8 cellular contexts compared by ENCODE assay signal in the genomic region with DNA sequence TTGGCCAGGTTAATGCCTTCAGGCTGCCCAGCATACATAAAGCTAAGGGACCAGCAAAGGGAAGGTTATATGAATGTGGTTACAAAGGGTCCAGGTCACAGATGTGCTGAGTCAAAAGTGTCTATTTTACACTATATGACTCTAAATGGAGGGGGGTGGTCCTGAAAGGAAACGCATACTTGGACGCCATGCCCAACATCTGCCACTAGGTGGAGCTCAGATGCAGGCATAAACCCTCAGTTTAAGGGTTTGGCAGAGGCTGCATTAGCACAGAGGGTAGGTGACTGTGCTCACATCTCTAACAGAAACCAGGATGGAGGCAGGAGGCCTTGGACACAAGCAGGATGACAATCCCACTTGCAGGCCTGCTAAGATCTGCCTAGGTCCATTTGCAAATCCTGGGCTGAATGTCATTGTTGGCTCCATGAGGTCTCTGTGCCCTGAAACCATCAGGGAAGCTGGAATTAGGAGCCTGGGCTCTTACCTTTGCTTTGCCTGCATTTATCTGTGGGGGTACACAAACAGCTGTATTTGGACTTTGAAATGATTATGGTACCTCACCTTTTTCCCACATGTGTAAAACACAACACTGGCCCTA. TPM values are rescaled to one million over a fixed set of nuclear protein-coding genes. Genes with fewer than 3 reads are reported as not detected.
DNase-seq lines count a peak whose midpoint lies in the region; ATAC-seq and TF ChIP-seq lines count a peak whose summit lies in the region.

No MANE protein-coding gene starts in this region.

- peak; percentile 41 for DNase-seq in GDM1 (lab: John Stamatoyannopoulos, UW)
- DNase-seq in NCI-H2196 treated with DMSO at 0.1 percent for 48 hours (lab: John Stamatoyannopoulos, UW; ENCODE audit: unreplicated experiment), result peak; percentile 1
- peak; percentile 30 for DNase-seq in activated CD4-positive, CD25-positive, alpha-beta regulatory T cell treated with anti-CD3 and anti-CD28 coated beads, Interleukin-2, amount 50 U/mL, for 16 hours (ENCODE audit: low read depth, low spot score)
- peak; percentile 34 for DNase-seq in central memory CD4-positive, alpha-beta T cell
- DNase-seq in left lobe of liver (ENCODE audit: low spot score), result peak; percentile 68
- peak; percentile 38 to 50 for DNase-seq in stimulated activated CD4-positive, alpha-beta T cell treated with anti-CD3 and anti-CD28 coated beads, Interleukin-4, amount 100 ng/mL, for 4 hours

- TF ChIP-seq POLR2A in GM18505 (IDR thresholded peaks at IDR 0.05; ENCODE audit: borderline replicate concordance, extremely low read depth, insufficient read depth, insufficient read length), result no peak

- ATAC-seq in HG02642 (IDR thresholded peaks at IDR 0.05; ENCODE audit: poor library complexity, unreplicated experiment), result peak; percentile 55
- peak; percentile 61 for ATAC-seq in left lobe of liver
- no peak for ATAC-seq in GM18505 (IDR thresholded peaks at IDR 0.05; ENCODE audit: unreplicated experiment)

RNA-seq across cellular contexts. Expression of gene ZNF621, which starts 55.8 kb away (rescaled TPM):
- total RNA-seq in left lobe of liver, result 8.1 TPM

Comparison
In these comparisons a context has a peak if more than half of its experiments do, and no peak if none do; other contexts are left out.
1. DNase-seq: peak in every context shown above with its lines; median percentile 68 in left lobe of liver; 44 in stimulated activated CD4-positive, alpha-beta T cell treated with anti-CD3 and anti-CD28 coated beads, Interleukin-4, amount 100 ng/mL, for 4 hours; 41 in GDM1; 34 in central memory CD4-positive, alpha-beta T cell; 30 in activated CD4-positive, CD25-positive, alpha-beta regulatory T cell treated with anti-CD3 and anti-CD28 coated beads, Interleukin-2, amount 50 U/mL, for 16 hours; 1 in NCI-H2196 treated with DMSO at 0.1 percent for 48 hours.